ENCODE assay signal across 33 cellular contexts in genomic region chr3:118607915-118608820, GRCh38.
"Had no signal": no experiment of that assay in that cellular context is flagged by ENCODE, and none has a peak within 500 bp of the region (broad histone marks: within the 10 kb centered on the region; RNA-seq: fewer than 3 reads in every experiment).

No MANE protein-coding gene starts in this region.

- H3K9me3 ChIP-seq: lower lobe of right lung, neutrophil, ovary, prostate gland, testis, thyroid gland, transverse colon, vagina had no signal

- DNase-seq: hippocampal formation; kidney glomerular epithelial cell; left cardiac atrium; lower lobe of right lung; mammary epithelial cell; mesendoderm; naive B cell; natural killer cell; nephron progenitor cell; occipital lobe; ovary; retina; right cardiac atrium; stimulated activated CD4-positive, alpha-beta T cell treated with anti-CD3 and anti-CD28 coated beads, Interleukin-12 subunit alpha, Interleukin-12 subunit beta, amount 100 ng/mL, for 4 hours; stimulated activated CD4-positive, alpha-beta T cell treated with anti-CD3 and anti-CD28 coated beads, Interleukin-15, amount 100 ng/mL, for 24 hours; stimulated activated CD4-positive, alpha-beta T cell treated with anti-CD3 and anti-CD28 coated beads, Interleukin-2, amount 100 ng/mL, for 24 hours; stimulated activated CD4-positive, alpha-beta T cell treated with anti-CD3 and anti-CD28 coated beads, Interleukin-4, amount 100 ng/mL, for 1 hour; stimulated activated naive B cell treated with anti-CD40 and anti-IgM and Interleukin-4, amounts not matched to agents 10 μg/mL and 1 μg/mL and 100 μg/mL, for 72 hours; stimulated activated naive CD8-positive, alpha-beta T cell treated with anti-CD3 and anti-CD28 coated beads, Interleukin-15, Interleukin-2, amounts not matched to agents 100 U/mL and 50 U/mL, for 24 hours; stomach; testis; thyroid gland; transverse colon; upper lobe of left lung had no signal

- H3K4me1 Mint-ChIP-seq: mesothelial cell of epicardium; naive B cell; natural killer cell; nephron progenitor cell; neural progenitor cell; stimulated activated naive B cell treated with anti-CD40 and anti-IgM and Interleukin-4, amounts not matched to agents 10 μg/mL and 1 μg/mL and 100 μg/mL, for 72 hours had no signal

- H3K4me3 Mint-ChIP-seq: mesothelial cell of epicardium; naive B cell; natural killer cell; nephron progenitor cell; neural progenitor cell; stimulated activated naive B cell treated with anti-CD40 and anti-IgM and Interleukin-4, amounts not matched to agents 10 μg/mL and 1 μg/mL and 100 μg/mL, for 72 hours had no signal

- ATAC-seq: left cardiac atrium; left lobe of liver; lower lobe of right lung; natural killer cell; right cardiac atrium; sciatic nerve; stimulated activated naive B cell treated with anti-CD40 and anti-IgM and Interleukin-4, amounts not matched to agents 10 μg/mL and 1 μg/mL and 100 μg/mL, for 72 hours; stimulated activated naive CD8-positive, alpha-beta T cell treated with anti-CD3 and anti-CD28 coated beads, Interleukin-15, Interleukin-2, amounts not matched to agents 100 U/mL and 50 U/mL, for 24 hours had no signal

- H3K9ac ChIP-seq: neural progenitor cell had no signal

- H3K27me3 Mint-ChIP-seq: naive B cell; stimulated activated naive B cell treated with anti-CD40 and anti-IgM and Interleukin-4, amounts not matched to agents 10 μg/mL and 1 μg/mL and 100 μg/mL, for 72 hours had no signal

- H3K27ac Mint-ChIP-seq: mesothelial cell of epicardium; naive B cell; natural killer cell; nephron progenitor cell; neural progenitor cell; stimulated activated naive B cell treated with anti-CD40 and anti-IgM and Interleukin-4, amounts not matched to agents 10 μg/mL and 1 μg/mL and 100 μg/mL, for 72 hours had no signal

- FAIRE-seq: keratinocyte had no signal

- H3K4me3 ChIP-seq: lower lobe of right lung, neural progenitor cell, ovary, prostate gland, skin epidermis, stomach, testis, thyroid gland, transverse colon, upper lobe of left lung, vagina had no signal

- H3K27ac ChIP-seq: lower lobe of right lung, neural progenitor cell, neutrophil, ovary, prostate gland, skin epidermis, stomach, testis, thyroid gland, transverse colon, upper lobe of left lung, vagina had no signal

- H3K36me3 ChIP-seq: lower lobe of right lung, neural progenitor cell, neutrophil, ovary, prostate gland, stomach, thyroid gland, transverse colon, upper lobe of left lung, vagina had no signal

- H2AFZ ChIP-seq: neural progenitor cell had no signal

- H3K27me3 ChIP-seq: neural progenitor cell, neutrophil, ovary, stomach, testis, thyroid gland, transverse colon, upper lobe of left lung, vagina had no signal

- H3K4me2 ChIP-seq: neural progenitor cell had no signal

- H3K4me1 ChIP-seq: lower lobe of right lung, neural progenitor cell, prostate gland, stomach, testis, thyroid gland, transverse colon, upper lobe of left lung, vagina had no signal

- H3K36me3 Mint-ChIP-seq: mesothelial cell of epicardium; naive B cell; neural progenitor cell; stimulated activated naive B cell treated with anti-CD40 and anti-IgM and Interleukin-4, amounts not matched to agents 10 μg/mL and 1 μg/mL and 100 μg/mL, for 72 hours had no signal
